Comparison of ENCODE assay signal across 7 cellular contexts in the genomic region with DNA sequence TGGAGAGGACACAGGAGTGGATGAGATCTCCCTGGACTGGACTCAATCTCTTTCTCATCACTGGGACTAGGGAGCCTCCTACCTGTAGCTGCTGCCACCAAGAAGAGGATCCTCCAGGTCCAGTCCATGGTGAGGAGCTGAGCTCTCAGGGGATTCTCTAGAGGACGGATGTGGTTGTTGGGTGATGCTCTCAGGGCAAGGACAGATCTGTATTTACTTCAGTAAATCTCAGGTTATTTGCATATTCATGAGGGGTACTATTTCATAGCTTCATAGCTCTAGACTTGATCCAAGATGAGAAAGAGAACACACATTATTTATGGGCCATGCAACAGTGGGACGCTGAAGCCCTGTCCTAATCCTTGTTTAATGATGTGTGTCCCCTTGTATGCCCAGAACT.
A peak's percentile ranks its signal among the peaks of the same experiment; 100 is the strongest.
DNase-seq lines count a peak whose midpoint lies in the region; ATAC-seq lines count a peak whose summit lies in the region.
"Not testable (repeated sequence)": the region's sequence is repeated elsewhere in the genome, so short reads cannot be mapped to it uniquely, and the experiment has no call there.

No MANE protein-coding gene starts in this region.

- ATAC-seq in GM18858 (IDR thresholded peaks at IDR 0.05; ENCODE audit: unreplicated experiment) (peak; percentile 82), GM19397 (IDR thresholded peaks at IDR 0.05; ENCODE audit: unreplicated experiment) (peak; percentile 59), GM21619 (IDR thresholded peaks at IDR 0.05; ENCODE audit: unreplicated experiment) (peak; percentile 75), HG02884 (IDR thresholded peaks at IDR 0.05; ENCODE audit: unreplicated experiment) (peak; percentile 61), HG03139 (IDR thresholded peaks at IDR 0.05; ENCODE audit: unreplicated experiment) (peak; percentile 53), HG03571 (IDR thresholded peaks at IDR 0.05; ENCODE audit: unreplicated experiment) (peak; percentile 80)
- peak; percentile 85 for ATAC-seq in central memory CD8-positive, alpha-beta T cell (replicated peaks; ENCODE audit: extremely low read depth, poor library complexity, severe bottlenecking)

- H3K4me1 Mint-ChIP-seq in central memory CD8-positive, alpha-beta T cell: not testable (repeated sequence)

- not testable (repeated sequence) for H3K27me3 Mint-ChIP-seq in central memory CD8-positive, alpha-beta T cell

- H3K9me3 Mint-ChIP-seq in central memory CD8-positive, alpha-beta T cell: not testable (repeated sequence)

- H3K4me3 Mint-ChIP-seq in central memory CD8-positive, alpha-beta T cell: not testable (repeated sequence)

- H3K36me3 Mint-ChIP-seq in central memory CD8-positive, alpha-beta T cell (ENCODE audit: insufficient read depth): not testable (repeated sequence)

- H3K27ac Mint-ChIP-seq in central memory CD8-positive, alpha-beta T cell (ENCODE audit: low read depth): not testable (repeated sequence)

- not testable (repeated sequence) for DNase-seq in central memory CD8-positive, alpha-beta T cell (ENCODE audit: low spot score in 2 of 2)
